Comparison of ENCODE assay signal across 10 cellular contexts in genomic region chr2:120238728-120239487, GRCh38. TPM values are rescaled to one million over a fixed set of nuclear protein-coding genes. Genes with fewer than 3 reads are reported as not detected.
A peak's percentile ranks its signal among the peaks of the same experiment; 100 is the strongest.
DNase-seq lines count a peak whose midpoint lies in the region; ATAC-seq, FAIRE-seq and TF ChIP-seq lines count a peak whose summit lies in the region.
"Had no signal": no experiment of that assay in that cellular context is flagged by ENCODE, and none has a peak within 500 bp of the region (broad histone marks: within the 10 kb centered on the region; RNA-seq: fewer than 3 reads in every experiment).

No MANE protein-coding gene starts in this region.

- TF ChIP-seq CTCF in coronary artery (IDR thresholded peaks at IDR 0.05) (no peak), HepG2 (CRISPR knock-in tag; IDR thresholded peaks at IDR 0.05) (peak; percentile 37)

- peak in 1 of 2 experiments; percentile 36; a peak in 1 of 4 replicates for TF ChIP-seq POLR2A in HepG2 (IDR thresholded peaks at IDR 0.05; ENCODE audit: insufficient read depth in 1 of 2, low read depth in 2 of 2, low read length in 2 of 2)

- H3K9ac ChIP-seq in HepG2 (ENCODE audit: insufficient read depth, low read depth, low read length): peak overlapping the region; percentile 39; the same call in 1 of the 2 replicates

- H3K9me3 ChIP-seq in HepG2 (ENCODE audit: low read length): no peaks in the 10 kb centered on the region
- no peaks in the 10 kb centered on the region for H3K9me3 ChIP-seq in aorta (ENCODE audit: control insufficient read depth, low read length)
- H3K9me3 ChIP-seq: tibial artery had no signal

- POLR2A ChIA-PET in HepG2 (lab: Yijun Ruan, JAX): interaction anchor here (1.1 to 2.5 kb wide), 3 partner anchors 13 to 16 kb away, joined by 3 to 22 read pairs (median 4); partner anchors contain the start of genes RALB and TMEM185B

- H3K4me3 ChIP-seq in coronary artery (peak overlapping the region; percentile 12), HepG2 (replicated peaks in 1 of 3; ENCODE audit: insufficient read depth in 1 of 3, low read depth in 2 of 3, low read length in 3 of 3) (peak overlapping the region; percentile 29 to 68 (median 48)), aorta (ENCODE audit: low read length in 2 of 2) (no peak overlapping the region)
- H3K4me3 ChIP-seq: tibial artery had no signal

- H3K4me2 ChIP-seq in HepG2 (ENCODE audit: low read depth, low read length): peak overlapping the region; percentile 93

- no peaks in the 10 kb centered on the region for H3K36me3 ChIP-seq in HepG2 (replicated peaks in 1 of 2; ENCODE audit: control insufficient read depth in 1 of 2, insufficient read depth in 2 of 2, low read length in 2 of 2)
- H3K36me3 ChIP-seq in aorta (ENCODE audit: control insufficient read depth in 1 of 2, insufficient read depth in 2 of 2, low read length in 1 of 2): no peaks in the 10 kb centered on the region
- H3K36me3 ChIP-seq: tibial artery had no signal

- ATAC-seq in Right ventricle myocardium superior (ENCODE audit: poor library complexity) (peak; percentile 59), Right ventricle myocardium inferior (no peak), HepG2 (peak; percentile 97), aorta (ENCODE audit: low FRiP score) (peak; percentile 51), HG02571 (IDR thresholded peaks at IDR 0.05; ENCODE audit: unreplicated experiment) (no peak), HG02798 (IDR thresholded peaks at IDR 0.05; ENCODE audit: poor library complexity, unreplicated experiment) (no peak)

- peak in 1 of 2 experiments; percentile 56; a peak in 1 of 4 replicates for TF ChIP-seq EP300 in HepG2 (IDR thresholded peaks at IDR 0.05; ENCODE audit: low read depth in 2 of 2, low read length in 2 of 2)
- no peak; the same call in 1 of the 2 replicates for TF ChIP-seq EP300 in HepG2 (CRISPR knock-in tag; IDR thresholded peaks at IDR 0.05; ENCODE audit: borderline replicate concordance)

- DNase-seq in Right ventricle myocardium superior (no peak), Right ventricle myocardium inferior (ENCODE audit: missing footprints) (no peak), coronary artery (ENCODE audit: low spot score) (no peak), HepG2 (ENCODE audit: low spot score) (peak; percentile 76), aorta (peak; percentile 72 to 88), NCI-H2081 treated with DMSO at 0.1 percent for 48 hours (lab: John Stamatoyannopoulos, UW) (no peak)

- TF ChIP-seq RAD21 in HepG2 (CRISPR knock-in tag; IDR thresholded peaks at IDR 0.05): peak; percentile 20; the same call in 1 of the 2 replicates

- peak overlapping the region in 1 of 2 donors; percentile 62 for H3K27ac ChIP-seq in coronary artery
- H3K27ac ChIP-seq in HepG2 (ENCODE audit: extremely low read length, insufficient read depth, low read length): peak overlapping the region; percentile 4
- H3K27ac ChIP-seq in aorta (ENCODE audit: low read depth in 1 of 2, low read length in 2 of 2): no peak overlapping the region
- H3K27ac ChIP-seq: tibial artery had no signal

- H3K4me1 ChIP-seq in HepG2 (ENCODE audit: insufficient read depth, low read length): peaks cover 48% of the 10 kb centered on the region
- H3K4me1 ChIP-seq in aorta (ENCODE audit: control insufficient read depth in 1 of 2, insufficient read depth in 2 of 2, low read length in 2 of 2): no peaks in the 10 kb centered on the region

- 6% methylated on average over 21 of the region's 22 CpGs for WGBS in HepG2 (ENCODE audit: low lambda C conversion rate)
- WGBS in aorta, 2 donors: 81 to 89% methylated on average over 22 of the region's 22 CpGs

- peaks cover 4 to 10% of the 10 kb centered on the region in 2 experiments; a peak in 4 of 5 replicates for H3K27me3 ChIP-seq in HepG2 (ENCODE audit: control insufficient read depth in 1 of 2, insufficient read depth in 2 of 2, low read length in 2 of 2)
- no peaks in the 10 kb centered on the region for H3K27me3 ChIP-seq in aorta (ENCODE audit: control insufficient read depth in 1 of 2, insufficient read depth in 2 of 2, low read length in 1 of 2)

- no peak overlapping the region for H2AFZ ChIP-seq in HepG2 (ENCODE audit: low read length)

- CTCF ChIA-PET in HepG2 (lab: Yijun Ruan, JAX; ENCODE audit: low intra/inter-chr PET ratio, low total read pairs): no interaction called here

- no TSS peak for BruUV-seq in HepG2 (replicated peaks; lab: Mats Ljungman, UMichigan)

- H3K79me2 ChIP-seq in HepG2 (ENCODE audit: insufficient read depth, low read length): no peaks in the 10 kb centered on the region

- H4K20me1 ChIP-seq in HepG2 (ENCODE audit: insufficient read depth, low read length): no peaks in the 10 kb centered on the region

- peak; percentile 48 for FAIRE-seq in HepG2 (lab: Jason Lieb, UNC)
- FAIRE-seq: A204.1 had no signal

- in situ Hi-C loops in HepG2 (cut with HindIII; ENCODE audit: extremely low pct_ligation_motif_present, low pct_unique_long_range_greater_than_20kb): no loop called here

- intact Hi-C loops in Right ventricle myocardium superior (cut with DNase I): no loop called here
- intact Hi-C loops in Right ventricle myocardium inferior (cut with DNase I): no loop called here
- intact Hi-C loops in HepG2 (cut with micrococcal nuclease; ENCODE audit: unreplicated experiment): loop anchor here (2.0 to 5.0 kb wide), 2 partner anchors 74 to 508 kb away; no protein-coding TSS in a partner anchor
- intact Hi-C loops in aorta (cut with DNase I): no loop called here

RNA-seq across cellular contexts. Expression of gene RALB, which starts 13.7 kb away (rescaled TPM):
- total RNA-seq in Right ventricle myocardium superior (48.8 TPM), Right ventricle myocardium inferior (52.0 TPM), HepG2 (2016; rRNA removed; fragmentation: Illumina TruSeq; extraction: Trizol) (43.2 and 65.4 TPM in 2 replicates), aorta (10 to 100 TPM; 43.3 to 55.0 TPM)
- total RNA-seq in HepG2 (2016; cell fraction: cytosol; rRNA removed; fragmentation: Illumina TruSeq; extraction: Trizol; ENCODE audit: low read depth): 14.7 and 15.0 TPM in 2 replicates
- 46.9 and 63.2 TPM in 2 replicates for total RNA-seq in HepG2 (2016; cell fraction: insoluble cytoplasmic fraction; rRNA removed; fragmentation: Illumina TruSeq; extraction: Trizol)
- total RNA-seq in HepG2 (2016; cell fraction: membrane; rRNA removed; fragmentation: Illumina TruSeq; extraction: Trizol): 40.6 and 40.7 TPM in 2 replicates
- total RNA-seq in HepG2 (2016; cell fraction: nucleus; rRNA removed; fragmentation: Illumina TruSeq; extraction: Trizol): 18.9 and 20.9 TPM in 2 replicates
- polyA plus RNA-seq in HepG2 (2011; rRNA removed) (28.5 and 37.8 TPM in 2 replicates), aorta (10 to 100 TPM; 45.2 to 80.3 TPM)
- polyA plus RNA-seq in HepG2 (2011; cell fraction: cytosol; rRNA removed): 27.1 and 34.7 TPM in 2 replicates
- polyA plus RNA-seq in HepG2 (2011; cell fraction: nucleus; rRNA removed): 7.9 and 9.7 TPM in 2 replicates
- polyA plus RNA-seq in HepG2 (2012): 25.9 and 28.9 TPM in 2 replicates
- 17.5 and 21.3 TPM in 2 replicates for polyA plus RNA-seq in HepG2 (2016; cell fraction: cytosol; fragmentation: Illumina TruSeq; extraction: Trizol; ENCODE audit: low read depth)
- 77.8 and 83.3 TPM in 2 replicates for polyA plus RNA-seq in HepG2 (2016; cell fraction: insoluble cytoplasmic fraction; fragmentation: Illumina TruSeq; extraction: Trizol; ENCODE audit: low read depth)
- 40.5 and 41.2 TPM in 2 replicates for polyA plus RNA-seq in HepG2 (2016; cell fraction: membrane; fragmentation: Illumina TruSeq; extraction: Trizol; ENCODE audit: low read depth)
- polyA plus RNA-seq in HepG2 (2016; cell fraction: nucleus; fragmentation: Illumina TruSeq; extraction: Trizol; ENCODE audit: insufficient read depth, low read depth): 29.6 and 37.1 TPM in 2 replicates
- polyA minus RNA-seq in HepG2 (2011; rRNA and poly(A)+ RNA removed; ENCODE audit: low replicate concordance): 7.6 and 34.5 TPM in 2 replicates
- 18.2 and 26.6 TPM in 2 replicates for polyA minus RNA-seq in HepG2 (2011; cell fraction: cytosol; rRNA and poly(A)+ RNA removed)
- polyA minus RNA-seq in HepG2 (2011; cell fraction: nucleus; rRNA and poly(A)+ RNA removed): 11.1 and 12.7 TPM in 2 replicates

RNA-seq across cellular contexts. Expression of gene TMEM185B, which starts 15.7 kb away (rescaled TPM):
- 21.1 TPM for total RNA-seq in Right ventricle myocardium superior
- 20.6 TPM for total RNA-seq in Right ventricle myocardium inferior
- 3.5 and 7.0 TPM in 2 replicates for total RNA-seq in HepG2 (2016; rRNA removed; fragmentation: Illumina TruSeq; extraction: Trizol)
- 1.2 and 1.8 TPM in 2 replicates for total RNA-seq in HepG2 (2016; cell fraction: cytosol; rRNA removed; fragmentation: Illumina TruSeq; extraction: Trizol; ENCODE audit: low read depth)
- total RNA-seq in HepG2 (2016; cell fraction: insoluble cytoplasmic fraction; rRNA removed; fragmentation: Illumina TruSeq; extraction: Trizol): 2.9 and 6.9 TPM in 2 replicates
- total RNA-seq in HepG2 (2016; cell fraction: membrane; rRNA removed; fragmentation: Illumina TruSeq; extraction: Trizol): 3.8 and 4.7 TPM in 2 replicates
- 6.4 and 7.9 TPM in 2 replicates for total RNA-seq in HepG2 (2016; cell fraction: nucleus; rRNA removed; fragmentation: Illumina TruSeq; extraction: Trizol)
- polyA plus RNA-seq in HepG2 (2011; rRNA removed): 5.6 and 5.7 TPM in 2 replicates
- 6.0 and 6.3 TPM in 2 replicates for polyA plus RNA-seq in HepG2 (2011; cell fraction: cytosol; rRNA removed)
- polyA plus RNA-seq in HepG2 (2011; cell fraction: nucleus; rRNA removed): 9.5 and 9.8 TPM in 2 replicates
- polyA plus RNA-seq in HepG2 (2012): 7.3 and 7.8 TPM in 2 replicates
- 1.2 and 1.8 TPM in 2 replicates for polyA plus RNA-seq in HepG2 (2016; cell fraction: cytosol; fragmentation: Illumina TruSeq; extraction: Trizol; ENCODE audit: low read depth)
- polyA plus RNA-seq in HepG2 (2016; cell fraction: insoluble cytoplasmic fraction; fragmentation: Illumina TruSeq; extraction: Trizol; ENCODE audit: low read depth): 3.2 and 5.0 TPM in 2 replicates
- 2.4 and 3.2 TPM in 2 replicates for polyA plus RNA-seq in HepG2 (2016; cell fraction: membrane; fragmentation: Illumina TruSeq; extraction: Trizol; ENCODE audit: low read depth)
- 8.5 and 10.2 TPM in 2 replicates for polyA plus RNA-seq in HepG2 (2016; cell fraction: nucleus; fragmentation: Illumina TruSeq; extraction: Trizol; ENCODE audit: insufficient read depth, low read depth)
- 13.7 and 14.5 TPM in 2 replicates for polyA minus RNA-seq in HepG2 (2011; rRNA and poly(A)+ RNA removed; ENCODE audit: low replicate concordance)
- 4.8 and 5.5 TPM in 2 replicates for polyA minus RNA-seq in HepG2 (2011; cell fraction: cytosol; rRNA and poly(A)+ RNA removed)
- polyA minus RNA-seq in HepG2 (2011; cell fraction: nucleus; rRNA and poly(A)+ RNA removed): 5.2 and 7.0 TPM in 2 replicates
- 10 to 100 TPM; 17.5 to 20.8 TPM for total RNA-seq in aorta
- polyA plus RNA-seq in aorta: 1 to 10 TPM; 4.9 to 8.0 TPM

Comparison
In these comparisons a context has a peak if more than half of its experiments do, and no peak if none do; other contexts are left out.
1. ATAC-seq: peak in Right ventricle myocardium superior (single experiment), HepG2 (single experiment) and aorta (single experiment); none in Right ventricle myocardium inferior (single experiment), HG02571 (single experiment) and HG02798 (single experiment).
2. DNase-seq: peak in HepG2 (single experiment) and aorta (2 of 2); none in Right ventricle myocardium superior (single experiment), Right ventricle myocardium inferior (single experiment), coronary artery (single experiment) and NCI-H2081 treated with DMSO at 0.1 percent for 48 hours (single experiment).
3. H3K4me3 ChIP-seq: peak in coronary artery (single experiment) and HepG2 (3 of 3); none in aorta (0 of 2).